In the genomic region with DNA sequence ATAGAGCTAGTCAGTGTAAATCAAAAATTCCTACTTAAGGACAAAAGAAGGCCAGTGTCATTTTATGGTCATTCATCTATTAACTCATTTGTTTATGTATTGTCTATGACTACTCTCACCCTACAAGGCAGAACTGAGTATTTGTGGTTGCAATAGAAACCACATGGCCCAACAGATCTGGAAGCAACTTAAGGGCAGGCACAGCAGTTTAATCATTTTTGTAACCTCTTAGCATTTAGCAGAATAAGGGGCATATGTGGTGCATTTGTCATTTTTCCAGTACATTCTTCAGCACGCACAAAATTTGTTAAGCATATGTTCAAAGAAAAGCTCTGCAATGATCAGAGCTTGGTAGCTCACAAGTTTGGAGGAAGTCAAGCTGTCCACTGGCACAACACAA, we compare ENCODE assay signal across 8 cellular contexts. TPM values are rescaled to one million over a fixed set of nuclear protein-coding genes. Genes with fewer than 3 reads are reported as not detected.
A peak's percentile ranks its signal among the peaks of the same experiment; 100 is the strongest.
DNase-seq lines count a peak whose midpoint lies in the region; ATAC-seq and TF ChIP-seq lines count a peak whose summit lies in the region.

No MANE protein-coding gene starts in this region.

- peak overlapping the region; percentile 91 for H3K27ac ChIP-seq in CD8-positive, alpha-beta memory T cell (ENCODE audit: low read depth, low read length)
- H3K27ac ChIP-seq in iPS-20b (ENCODE audit: low read length) = no peak overlapping the region
- H3K27ac ChIP-seq in thoracic aorta = no peak overlapping the region

- no peak for TF ChIP-seq CTCF in thoracic aorta (IDR thresholded peaks at IDR 0.05)

- CTCF ChIA-PET in CD8-positive, alpha-beta memory T cell (lab: Charles Lee) = interaction anchor here (1.1 to 3.3 kb wide), 4 partner anchors 10 to 436 kb away, joined by 3 to 19 read pairs (median 4); a partner anchor contains a TSS
- CTCF ChIA-PET in activated CD4-positive, alpha-beta memory T cell treated with anti-CD3 and anti-CD28 coated beads for 36 hours (lab: Charles Lee) = interaction anchor here (0.8 to 3.5 kb wide), 9 partner anchors 50 to 371 kb away, joined by 3 to 46 read pairs (median 4); a partner anchor contains a TSS

- H3K4me3 ChIP-seq in CD8-positive, alpha-beta memory T cell (ENCODE audit: low read length) = peak overlapping the region; percentile 96
- peak overlapping the region; percentile 86 for H3K4me3 ChIP-seq in iPS-20b (ENCODE audit: low read length)
- H3K4me3 ChIP-seq in thoracic aorta = peak overlapping the region; percentile 96

- H3K4me1 ChIP-seq in CD8-positive, alpha-beta memory T cell (ENCODE audit: insufficient read depth, low read length) = peaks cover 34% of the 10 kb centered on the region
- H3K4me1 ChIP-seq in iPS-20b (ENCODE audit: insufficient read depth, low read length) = peaks cover 14% of the 10 kb centered on the region
- peaks cover 15 to 36% of the 10 kb centered on the region in 2 donors for H3K4me1 ChIP-seq in thoracic aorta (ENCODE audit: control insufficient read depth in 1 of 2, low read depth in 2 of 2)

- POLR2A ChIA-PET in CD8-positive, alpha-beta memory T cell (lab: Charles Lee) = interaction anchor here (0.8 to 1.9 kb wide), 4 partner anchors 12 to 359 kb away, joined by 3 to 10 read pairs (median 4); a partner anchor contains a TSS
- POLR2A ChIA-PET in activated CD4-positive, alpha-beta memory T cell treated with anti-CD3 and anti-CD28 coated beads for 36 hours (lab: Charles Lee) = interaction anchor here (0.8 to 4.7 kb wide), 8 partner anchors 49 to 359 kb away, joined by 3 to 37 read pairs (median 11); a partner anchor contains a TSS

- no peaks in the 10 kb centered on the region for H3K27me3 ChIP-seq in CD8-positive, alpha-beta memory T cell (ENCODE audit: insufficient read depth, low read length, poor library complexity, severe bottlenecking)
- H3K27me3 ChIP-seq in iPS-20b (ENCODE audit: insufficient read depth, low read length) (no peaks in the 10 kb centered on the region), thoracic aorta (replicated peaks; ENCODE audit: insufficient read depth) (no peaks in the 10 kb centered on the region)

- no peak for DNase-seq in CD8-positive, alpha-beta memory T cell
- DNase-seq in activated CD4-positive, alpha-beta memory T cell treated with anti-CD3 and anti-CD28 coated beads for 36 hours = peak; percentile 57
- DNase-seq in thoracic aorta (ENCODE audit: low spot score) = no peak
- no peak for DNase-seq in dermis blood vessel endothelial cell
- DNase-seq in islet precursor cell = no peak

- peaks cover 0 to 18% (median 0%) of the 10 kb centered on the region in 3 donors for H3K36me3 Mint-ChIP-seq in CD8-positive, alpha-beta memory T cell
- peaks cover 10% of the 10 kb centered on the region for H3K36me3 Mint-ChIP-seq in activated CD4-positive, alpha-beta memory T cell treated with anti-CD3 and anti-CD28 coated beads for 36 hours

- no peaks in the 10 kb centered on the region for H3K36me3 ChIP-seq in CD8-positive, alpha-beta memory T cell (ENCODE audit: insufficient read depth, low read length)
- H3K36me3 ChIP-seq in iPS-20b (ENCODE audit: insufficient read depth, low read depth, low read length) (peaks cover 5% of the 10 kb centered on the region; the same call in 1 of the 2 replicates), thoracic aorta (no peaks in the 10 kb centered on the region)

- H3K4me3 Mint-ChIP-seq in CD8-positive, alpha-beta memory T cell = peak overlapping the region; percentile 93 to 99 (median 95)
- H3K4me3 Mint-ChIP-seq in activated CD4-positive, alpha-beta memory T cell treated with anti-CD3 and anti-CD28 coated beads for 36 hours = peak overlapping the region; percentile 94

- H3K27ac Mint-ChIP-seq in CD8-positive, alpha-beta memory T cell = peak overlapping the region; percentile 29 to 100 (median 96)
- H3K27ac Mint-ChIP-seq in activated CD4-positive, alpha-beta memory T cell treated with anti-CD3 and anti-CD28 coated beads for 36 hours = peak overlapping the region; percentile 92

- H3K27me3 Mint-ChIP-seq in CD8-positive, alpha-beta memory T cell = no peaks in the 10 kb centered on the region
- H3K27me3 Mint-ChIP-seq in activated CD4-positive, alpha-beta memory T cell treated with anti-CD3 and anti-CD28 coated beads for 36 hours = no peaks in the 10 kb centered on the region

- H3K9ac ChIP-seq in iPS-20b (ENCODE audit: low read depth, low read length) = peak overlapping the region; percentile 87; the same call in 1 of the 2 replicates

- peaks cover 42 to 75% (median 68%) of the 10 kb centered on the region in 3 donors for H3K4me1 Mint-ChIP-seq in CD8-positive, alpha-beta memory T cell
- peaks cover 40% of the 10 kb centered on the region for H3K4me1 Mint-ChIP-seq in activated CD4-positive, alpha-beta memory T cell treated with anti-CD3 and anti-CD28 coated beads for 36 hours (ENCODE audit: low read depth)

- ATAC-seq in GM19351 (IDR thresholded peaks at IDR 0.05; ENCODE audit: unreplicated experiment) (peak; percentile 62), HG03432 (IDR thresholded peaks at IDR 0.05; ENCODE audit: unreplicated experiment) (peak; percentile 48), thoracic aorta (ENCODE audit: insufficient number of reproducible peaks, low FRiP score, low read depth) (no peak)

- intact Hi-C loops in activated CD4-positive, alpha-beta memory T cell treated with anti-CD3 and anti-CD28 coated beads for 36 hours (cut with micrococcal nuclease) = loop anchor here (1.0 to 5.0 kb wide), 6 partner anchors 49 to 465 kb away; a partner anchor contains a TSS

- no peaks in the 10 kb centered on the region for H3K9me3 ChIP-seq in CD8-positive, alpha-beta memory T cell (ENCODE audit: low read length)
- H3K9me3 ChIP-seq in iPS-20b (ENCODE audit: insufficient read depth, low read depth, low read length) (no peaks in the 10 kb centered on the region), thoracic aorta (no peaks in the 10 kb centered on the region)

- H3K9me3 Mint-ChIP-seq in CD8-positive, alpha-beta memory T cell = no peaks in the 10 kb centered on the region
- no peaks in the 10 kb centered on the region for H3K9me3 Mint-ChIP-seq in activated CD4-positive, alpha-beta memory T cell treated with anti-CD3 and anti-CD28 coated beads for 36 hours

RNA-seq across cellular contexts. Expression of a gene that starts 1.1 kb away (rescaled TPM):
- total RNA-seq in CD8-positive, alpha-beta memory T cell = 10 to 100 TPM; 29.8 to 30.7 TPM
- polyA plus RNA-seq in CD8-positive, alpha-beta memory T cell = 17.7 TPM
- total RNA-seq in activated CD4-positive, alpha-beta memory T cell treated with anti-CD3 and anti-CD28 coated beads for 36 hours = 10 to 100 TPM; 25.8 to 27.7 TPM
- total RNA-seq in thoracic aorta (10 to 100 TPM; 23.3 to 26.4 TPM), dermis blood vessel endothelial cell (18.7 and 25.3 TPM in 2 replicates)

RNA-seq across cellular contexts. Expression of a gene that starts 1.4 kb away (rescaled TPM):
- 10 to 100 TPM; 13.7 to 15.1 TPM for total RNA-seq in CD8-positive, alpha-beta memory T cell
- polyA plus RNA-seq in CD8-positive, alpha-beta memory T cell = 3.4 TPM
- 10 to 100 TPM; 12.1 to 12.5 TPM for total RNA-seq in activated CD4-positive, alpha-beta memory T cell treated with anti-CD3 and anti-CD28 coated beads for 36 hours
- total RNA-seq in thoracic aorta (10 to 100 TPM; 11.0 to 11.5 TPM), dermis blood vessel endothelial cell (13.4 and 16.5 TPM in 2 replicates)

RNA-seq across cellular contexts. Expression of a gene that starts 55.4 kb away (rescaled TPM):
- 10 to 100 TPM; 51.1 to 56.5 TPM for total RNA-seq in CD8-positive, alpha-beta memory T cell
- 171 TPM for polyA plus RNA-seq in CD8-positive, alpha-beta memory T cell
- total RNA-seq in activated CD4-positive, alpha-beta memory T cell treated with anti-CD3 and anti-CD28 coated beads for 36 hours = 10 to 100 TPM; 49.8 to 50.9 TPM
- total RNA-seq in thoracic aorta (10 to 100 TPM; 18.4 to 18.6 TPM), dermis blood vessel endothelial cell (52.1 and 67.9 TPM in 2 replicates)

RNA-seq across cellular contexts. Expression of a gene that starts 55.5 kb away (rescaled TPM):
- 10 to 100 TPM; 69.5 to 71.4 TPM for total RNA-seq in CD8-positive, alpha-beta memory T cell
- polyA plus RNA-seq in CD8-positive, alpha-beta memory T cell = 27.4 TPM
- 10 to 100 TPM; 47.6 to 48.7 TPM for total RNA-seq in activated CD4-positive, alpha-beta memory T cell treated with anti-CD3 and anti-CD28 coated beads for 36 hours
- total RNA-seq in thoracic aorta (10 to 100 TPM; 20.6 to 23.6 TPM), dermis blood vessel endothelial cell (25.0 and 33.6 TPM in 2 replicates)
